Comparison of ENCODE assay signal across 1 cellular context in genomic region chr12:54161481-54162437, GRCh38.
TF ChIP-seq lines count a peak whose summit lies in the region.

No MANE protein-coding gene starts in this region.

TF ChIP-seq in K562, 482 proteins besides CTCF, POLR2A, EP300 and RAD21 (continued from another document and continues in another):
- TF ChIP-seq ZNF449 (CRISPR knock-in tag; IDR thresholded peaks at IDR 0.05) (no peak), SMARCA4 (IDR thresholded peaks at IDR 0.05) (peak; percentile 77), HDGF (IDR thresholded peaks at IDR 0.05) (no peak), E4F1 (CRISPR knock-in tag; IDR thresholded peaks at IDR 0.05; ENCODE audit: borderline replicate concordance) (no peak), SMAD2 (IDR thresholded peaks at IDR 0.05; ENCODE audit: low read depth, low read length) (no peak), CTCFL (IDR thresholded peaks at IDR 0.05; ENCODE audit: borderline replicate concordance, insufficient read depth, low read depth, low read length, poor library complexity, severe bottlenecking) (no peak), EWSR1 (IDR thresholded peaks at IDR 0.05; ENCODE audit: borderline replicate concordance, low read depth, partially characterized antibody) (no peak), CBFB (CRISPR knock-in tag; IDR thresholded peaks at IDR 0.05) (no peak), SRSF3 (IDR thresholded peaks at IDR 0.05; ENCODE audit: insufficient read depth, low read length) (no peak), NCOA4 (IDR thresholded peaks at IDR 0.05; ENCODE audit: partially characterized antibody) (no peak), BDP1 (IDR thresholded peaks at IDR 0.05; ENCODE audit: insufficient read depth, insufficient read length) (no peak), E2F4 (CRISPR knock-in tag; IDR thresholded peaks at IDR 0.05; ENCODE audit: low read depth) (no peak), CGGBP1 (CRISPR knock-in tag; IDR thresholded peaks at IDR 0.05) (no peak), SFPQ (IDR thresholded peaks at IDR 0.05; ENCODE audit: low read depth, low read length) (no peak), ZC3H11A (IDR thresholded peaks at IDR 0.05; ENCODE audit: low read depth, low read length) (no peak), FOXA3 (CRISPR knock-in tag; conservative IDR thresholded peaks at IDR 0.05 in 1 of 2, IDR thresholded peaks at IDR 0.05 in 1 of 2) (no peak), ZNF12 (CRISPR knock-in tag; IDR thresholded peaks at IDR 0.05) (no peak), GTF3C2 (IDR thresholded peaks at IDR 0.05; ENCODE audit: borderline replicate concordance, extremely low read depth, insufficient read length) (no peak), CREM (IDR thresholded peaks at IDR 0.05; ENCODE audit: low read depth) (peak; percentile 67), SIRT6 (IDR thresholded peaks at IDR 0.05; ENCODE audit: low read depth, low read length) (no peak), MIER1 (IDR thresholded peaks at IDR 0.05; ENCODE audit: low read depth) (no peak), RAD51 (IDR thresholded peaks at IDR 0.05; ENCODE audit: borderline replicate concordance, low read depth) (no peak), MYBL2 (IDR thresholded peaks at IDR 0.05; ENCODE audit: low read depth) (no peak), MYBL2 (CRISPR knock-in tag; IDR thresholded peaks at IDR 0.05; ENCODE audit: borderline replicate concordance) (no peak), ZNF75A (CRISPR knock-in tag; IDR thresholded peaks at IDR 0.05) (no peak), CBFA2T3 (IDR thresholded peaks at IDR 0.05) (no peak), MED1 (CRISPR knock-in tag; IDR thresholded peaks at IDR 0.05; ENCODE audit: borderline replicate concordance) (no peak), BRF1 (IDR thresholded peaks at IDR 0.05; ENCODE audit: borderline replicate concordance, extremely low read depth, insufficient read length) (no peak), XRCC4 (IDR thresholded peaks at IDR 0.05; ENCODE audit: extremely low read depth, insufficient read depth, insufficient read length) (no peak), RBM34 (IDR thresholded peaks at IDR 0.05; ENCODE audit: borderline replicate concordance, insufficient read depth, low read length) (no peak), RBM39 (optimal IDR thresholded peaks at IDR 0.05; ENCODE audit: low read depth, low read length) (no peak), ATF3 (IDR thresholded peaks at IDR 0.05) (0 out of 2 replicates have a peak, but pooled peaks have one; percentile 27), ATF3 (CRISPR knock-in tag; conservative IDR thresholded peaks at IDR 0.05) (no peak), ZNF740 (CRISPR knock-in tag; IDR thresholded peaks at IDR 0.05) (no peak), ZNF740 (tag; IDR thresholded peaks at IDR 0.05) (no peak), RERE (CRISPR knock-in tag; IDR thresholded peaks at IDR 0.05; ENCODE audit: borderline replicate concordance) (no peak), TAF7 (tag; IDR thresholded peaks at IDR 0.05) (no peak), ZNF280A (IDR thresholded peaks at IDR 0.05; ENCODE audit: low read depth, partially characterized antibody) (no peak), E2F3 (CRISPR knock-in tag; IDR thresholded peaks at IDR 0.05) (no peak)
